10 cellular contexts compared by ENCODE assay signal in the genomic region with DNA sequence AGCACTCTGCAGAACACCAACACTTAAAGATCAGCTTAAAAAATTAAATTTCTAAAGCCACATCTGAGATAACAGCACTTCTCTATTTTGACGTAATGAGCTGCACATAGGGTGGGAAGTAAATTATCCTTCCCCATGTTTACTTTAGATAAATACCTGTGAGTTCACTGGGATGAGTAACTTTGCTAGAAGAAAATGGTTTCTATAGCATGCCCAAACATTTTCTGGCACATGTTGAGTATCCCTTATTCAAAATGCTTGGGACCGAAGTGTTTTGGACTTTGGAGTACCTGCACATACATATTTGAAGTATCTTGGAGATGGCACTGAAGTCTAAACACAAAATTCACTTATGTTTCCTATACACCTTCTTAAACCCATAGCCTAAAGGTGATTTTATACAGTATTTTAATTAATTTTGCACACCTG. TPM values are rescaled to one million over a fixed set of nuclear protein-coding genes. Genes with fewer than 3 reads are reported as not detected.
DNase-seq lines count a peak whose midpoint lies in the region; ATAC-seq and TF ChIP-seq lines count a peak whose summit lies in the region.
"Had no signal": no experiment of that assay in that cellular context is flagged by ENCODE, and none has a peak within 500 bp of the region (broad histone marks: within the 10 kb centered on the region; RNA-seq: fewer than 3 reads in every experiment).

No MANE protein-coding gene starts in this region.

- intact Hi-C loops in naive thymus-derived CD4-positive, alpha-beta T cell (cut with micrococcal nuclease) = loop anchor here in 1 of 2 donors (5.0 kb wide), 1 partner anchor 214 kb away; no protein-coding TSS in a partner anchor

- POLR2A ChIA-PET in AG04450 (lab: Yijun Ruan, JAX) = interaction anchor here (1.6 kb wide), 1 partner anchor 9 kb away, joined by 6 read pairs; no protein-coding TSS in a partner anchor
- POLR2A ChIA-PET in naive thymus-derived CD4-positive, alpha-beta T cell (lab: Charles Lee) = interaction anchor here (0.6 to 2.1 kb wide), 4 partner anchors 9 to 218 kb away, joined by 3 to 9 read pairs (median 6); a partner anchor contains a TSS

- H3K9me3 Mint-ChIP-seq in naive thymus-derived CD4-positive, alpha-beta T cell = no peaks in the 10 kb centered on the region
- H3K9me3 Mint-ChIP-seq: effector memory CD8-positive, alpha-beta T cell had no signal

- TF ChIP-seq CTCF in AG04450 (IDR thresholded peaks at IDR 0.05; ENCODE audit: low read depth, low read length) (no peak), KMS-11 (conservative IDR thresholded peaks at IDR 0.05; ENCODE audit: low read depth, low read length) (no peak), cardiac fibroblast (IDR thresholded peaks at IDR 0.05; ENCODE audit: low read depth, low read length) (no peak)

- H3K27ac ChIP-seq in AG04450 (ENCODE audit: low read depth, low read length) = no peak overlapping the region
- H3K27ac ChIP-seq in KMS-11 = no peak overlapping the region
- peak overlapping the region; percentile 89 for H3K27ac ChIP-seq in naive thymus-derived CD4-positive, alpha-beta T cell (ENCODE audit: low read depth, low read length)

- H3K27me3 Mint-ChIP-seq in naive thymus-derived CD4-positive, alpha-beta T cell = no peaks in the 10 kb centered on the region
- H3K27me3 Mint-ChIP-seq: effector memory CD8-positive, alpha-beta T cell had no signal

- H3K9ac ChIP-seq in KMS-11 = no peak overlapping the region

- CTCF ChIA-PET in AG04450 (lab: Charles Lee) = interaction anchor here (1.0 to 2.0 kb wide), 2 partner anchors 241 to 296 kb away, joined by 3 to 7 read pairs; no protein-coding TSS in a partner anchor
- CTCF ChIA-PET in naive thymus-derived CD4-positive, alpha-beta T cell (lab: Charles Lee) = no interaction called here

- peak overlapping the region in 6 of 10 donors; percentile 27 to 39 (median 32) for H3K4me3 Mint-ChIP-seq in naive thymus-derived CD4-positive, alpha-beta T cell
- H3K4me3 Mint-ChIP-seq: effector memory CD8-positive, alpha-beta T cell had no signal

- H3K4me1 Mint-ChIP-seq in naive thymus-derived CD4-positive, alpha-beta T cell = peaks cover 55 to 96% (median 91%) of the 10 kb centered on the region in 7 donors

- H3K9me3 ChIP-seq in AG04450 (ENCODE audit: control insufficient read depth, insufficient read depth, low read length) = no peaks in the 10 kb centered on the region
- H3K9me3 ChIP-seq in naive thymus-derived CD4-positive, alpha-beta T cell (ENCODE audit: control insufficient read depth in 2 of 3, low read length in 3 of 3) = no peaks in the 10 kb centered on the region

- ATAC-seq in naive thymus-derived CD4-positive, alpha-beta T cell = no peak
- no peak for ATAC-seq in HG03280 (IDR thresholded peaks at IDR 0.05; ENCODE audit: unreplicated experiment)
- ATAC-seq: effector memory CD8-positive, alpha-beta T cell had no signal

- peaks cover 28 to 80% (median 68%) of the 10 kb centered on the region in 5 donors for H3K36me3 Mint-ChIP-seq in naive thymus-derived CD4-positive, alpha-beta T cell

- peaks cover 15% of the 10 kb centered on the region; the same call in 1 of the 2 replicates for H4K20me1 ChIP-seq in KMS-11 (ENCODE audit: insufficient read depth)

- H3K4me3 ChIP-seq in AG04450 (ENCODE audit: low read depth, low read length) (peak overlapping the region; percentile 95), KMS-11 (IDR thresholded peaks at IDR 0.05; ENCODE audit: insufficient read depth, low read depth, low read length) (no peak overlapping the region), cardiac fibroblast (replicated peaks in 1 of 2; ENCODE audit: low read depth in 2 of 2, low read length in 2 of 2) (peak overlapping the region; percentile 19 to 34)
- H3K4me3 ChIP-seq in naive thymus-derived CD4-positive, alpha-beta T cell (ENCODE audit: low read length) = no peak overlapping the region

- H3K4me2 ChIP-seq in KMS-11 = peak overlapping the region; percentile 21

- H3K36me3 ChIP-seq in KMS-11 (ENCODE audit: insufficient read depth) = peaks cover 65% of the 10 kb centered on the region
- peaks cover 52 to 90% (median 58%) of the 10 kb centered on the region in 3 experiments for H3K36me3 ChIP-seq in naive thymus-derived CD4-positive, alpha-beta T cell (ENCODE audit: control insufficient read depth in 2 of 3, insufficient read depth in 3 of 3, low read length in 3 of 3)

- H3K27me3 ChIP-seq in AG04450 (ENCODE audit: control insufficient read depth, insufficient read depth, low read length) (no peaks in the 10 kb centered on the region), KMS-11 (ENCODE audit: insufficient read depth, low read depth) (0 out of 2 replicates have a peak, but pooled peaks cover 3% of the 10 kb centered on the region)
- H3K27me3 ChIP-seq in naive thymus-derived CD4-positive, alpha-beta T cell (ENCODE audit: control insufficient read depth in 2 of 2, insufficient read depth in 2 of 2, low read length in 2 of 2) = no peaks in the 10 kb centered on the region

- peaks cover 100% of the 10 kb centered on the region for H3K4me1 ChIP-seq in KMS-11 (ENCODE audit: low read depth, poor library complexity, severe bottlenecking)
- peaks cover 41 to 56% of the 10 kb centered on the region in 2 donors for H3K4me1 ChIP-seq in naive thymus-derived CD4-positive, alpha-beta T cell (ENCODE audit: control insufficient read depth in 2 of 2, insufficient read depth in 2 of 2, low read length in 2 of 2)

- DNase-seq in AG04450 (ENCODE audit: low read depth, low spot score) (no peak), cardiac fibroblast (ENCODE audit: low read depth in 2 of 2) (peak; percentile 35 to 47), NCI-H526 (lab: John Stamatoyannopoulos, UW) (no peak), NCI-H146 (lab: John Stamatoyannopoulos, UW) (no peak), NCI-H2107 treated with DMSO at 0.1 percent for 48 hours (lab: John Stamatoyannopoulos, UW; ENCODE audit: unreplicated experiment) (no peak)
- no peak for DNase-seq in naive thymus-derived CD4-positive, alpha-beta T cell
- DNase-seq: effector memory CD8-positive, alpha-beta T cell; Kasumi-1 had no signal

- H3K79me2 ChIP-seq in KMS-11 (ENCODE audit: insufficient read depth, low read depth) = peaks cover 54% of the 10 kb centered on the region

- peak overlapping the region in 7 of 9 donors; percentile 38 to 78 (median 76) for H3K27ac Mint-ChIP-seq in naive thymus-derived CD4-positive, alpha-beta T cell

- no peak overlapping the region for H2AFZ ChIP-seq in KMS-11 (ENCODE audit: low read depth)

RNA-seq across cellular contexts. Expression of a gene that starts 6.6 kb away (rescaled TPM):
- 520 and 749 TPM in 2 replicates for polyA plus RNA-seq in AG04450 (2011; rRNA removed)
- polyA minus RNA-seq in AG04450 (2011; rRNA and poly(A)+ RNA removed) = 432 and 681 TPM in 2 replicates
- 100 to 1,000 TPM; 157 to 269 (median 175) TPM for total RNA-seq in naive thymus-derived CD4-positive, alpha-beta T cell
- polyA plus RNA-seq in naive thymus-derived CD4-positive, alpha-beta T cell = 100 to 1,000 TPM in 1 of 2 donors, 10 to 100 TPM in 1; 61.5 to 122 TPM

Comparison
In these comparisons a context has a peak if more than half of its experiments do, and no peak if none do; other contexts are left out.
1. DNase-seq: peak in cardiac fibroblast (2 of 2); none in AG04450 (single experiment), naive thymus-derived CD4-positive, alpha-beta T cell (0 of 9), NCI-H526 (0 of 2), NCI-H146 (single experiment) and NCI-H2107 treated with DMSO at 0.1 percent for 48 hours (single experiment).
2. H3K4me3 ChIP-seq: peak in AG04450 (single experiment) and cardiac fibroblast (2 of 2); none in KMS-11 (single experiment) and naive thymus-derived CD4-positive, alpha-beta T cell (single experiment).